8 cellular contexts compared by ENCODE assay signal in genomic region chr6:151067684-151068596, GRCh38.
DNase-seq lines count a peak whose midpoint lies in the region; ATAC-seq and TF ChIP-seq lines count a peak whose summit lies in the region.

No MANE protein-coding gene starts in this region.

- peaks cover 6% of the 10 kb centered on the region for H3K4me1 Mint-ChIP-seq in Caco-2 (ENCODE audit: low read depth, unreplicated experiment)

- ATAC-seq in foreskin keratinocyte (peak; percentile 82), GM18498 (IDR thresholded peaks at IDR 0.05; ENCODE audit: unreplicated experiment) (no peak)

- H3K27me3 ChIP-seq in foreskin keratinocyte: no peaks in the 10 kb centered on the region
- H3K27me3 ChIP-seq in Caco-2 (replicated peaks; ENCODE audit: control insufficient read depth, insufficient read depth, low read length): no peaks in the 10 kb centered on the region

- BruUV-seq in Caco-2 (replicated peaks; lab: Mats Ljungman, UMichigan): no TSS peak

- intact Hi-C loops in Caco-2 (cut with micrococcal nuclease; ENCODE audit: unreplicated experiment): loop anchor here (10.0 kb wide), 1 partner anchor 153 kb away; no protein-coding TSS in a partner anchor

- H3K4me3 ChIP-seq in Caco-2 (ENCODE audit: low read depth, low read length): no peak overlapping the region

- no peaks in the 10 kb centered on the region for H3K36me3 ChIP-seq in Caco-2 (ENCODE audit: control insufficient read depth, insufficient read depth, low read length)

- no peaks in the 10 kb centered on the region for H3K36me3 Mint-ChIP-seq in Caco-2 (ENCODE audit: insufficient read depth, unreplicated experiment)

- H3K9me3 Mint-ChIP-seq in Caco-2 (ENCODE audit: unreplicated experiment): peaks cover under 1% of the 10 kb centered on the region

- H3K4me3 Mint-ChIP-seq in Caco-2 (ENCODE audit: unreplicated experiment): no peak overlapping the region

- H3K9me3 ChIP-seq in Caco-2: no peaks in the 10 kb centered on the region

- peak overlapping the region; percentile 15 for H3K27ac ChIP-seq in foreskin keratinocyte

- DNase-seq in DMS53 treated with DMSO at 0.1 percent for 48 hours (lab: John Stamatoyannopoulos, UW; ENCODE audit: unreplicated experiment) (peak; percentile 70), RKO (ENCODE audit: low spot score) (peak; percentile 18), foreskin keratinocyte (peak; percentile 63 to 73), pulmonary artery endothelial cell (ENCODE audit: low read depth, low spot score) (peak; percentile 86), NCI-H1930 (lab: John Stamatoyannopoulos, UW) (no peak), Caco-2 (no peak), DMS114 treated with DMSO at 0.1 percent for 48 hours (lab: John Stamatoyannopoulos, UW; ENCODE audit: unreplicated experiment) (no peak)

- no peak overlapping the region for H3K27ac Mint-ChIP-seq in Caco-2 (ENCODE audit: unreplicated experiment)

- H3K4me1 ChIP-seq in foreskin keratinocyte (peaks cover 10% of the 10 kb centered on the region), Caco-2 (0 out of 2 replicates have a peak, but pooled peaks cover 6% of the 10 kb centered on the region)

- CTCF ChIA-PET in Caco-2 (lab: Charles Lee): no interaction called here

- TF ChIP-seq CTCF in foreskin keratinocyte (conservative IDR thresholded peaks at IDR 0.05) (no peak), Caco-2 (IDR thresholded peaks at IDR 0.05; ENCODE audit: insufficient read depth in 1 of 2, low read depth in 1 of 2, low read length in 1 of 2, severe bottlenecking in 1 of 2, unreplicated experiment in 1 of 2) (no peak)

- no peaks in the 10 kb centered on the region for H3K27me3 Mint-ChIP-seq in Caco-2 (ENCODE audit: insufficient read depth, unreplicated experiment)

- POLR2A ChIA-PET in Caco-2 (lab: Charles Lee): no interaction called here

Comparison
In these comparisons a context has a peak if more than half of its experiments do, and no peak if none do; other contexts are left out.
1. DNase-seq: peak in DMS53 treated with DMSO at 0.1 percent for 48 hours (single experiment), RKO (single experiment), foreskin keratinocyte (2 of 2) and pulmonary artery endothelial cell (single experiment); none in NCI-H1930 (0 of 2), Caco-2 (0 of 2) and DMS114 treated with DMSO at 0.1 percent for 48 hours (single experiment).